ENCODE assay signal across 8 cellular contexts in the genomic region with DNA sequence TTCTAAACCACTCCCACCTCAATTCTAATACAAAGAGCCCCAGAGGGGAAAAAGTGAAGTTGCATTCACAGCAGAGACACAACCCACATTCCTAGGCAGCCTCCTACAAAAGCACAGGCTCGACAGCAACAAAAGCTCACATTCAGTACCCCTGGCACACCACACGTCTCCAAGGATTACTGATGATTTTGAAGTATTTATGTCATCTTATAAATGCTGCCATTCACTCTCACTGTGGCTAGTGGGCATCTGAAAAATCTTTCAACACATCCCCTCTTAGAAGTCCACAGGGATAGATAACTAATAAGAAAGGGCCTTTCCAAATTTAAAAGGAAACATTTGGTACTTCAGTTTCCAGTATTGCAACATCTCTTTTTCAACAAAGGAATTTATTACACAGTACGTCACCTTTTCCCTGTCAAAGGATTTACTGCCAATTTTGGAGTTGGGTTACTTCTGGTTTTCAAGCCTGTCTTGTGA.
A peak's percentile ranks its signal among the peaks of the same experiment; 100 is the strongest.
DNase-seq lines count a peak whose midpoint lies in the region; ATAC-seq, FAIRE-seq and TF ChIP-seq lines count a peak whose summit lies in the region.

No MANE protein-coding gene starts in this region.

- H3K27ac ChIP-seq in HCT116 (ENCODE audit: low read depth, low read length) (no peak overlapping the region), iPS DF 6.9 (ENCODE audit: low read length) (no peak overlapping the region)

- TF ChIP-seq CTCF in HCT116 (IDR thresholded peaks at IDR 0.05 in 2 of 3, conservative IDR thresholded peaks at IDR 0.05 in 1 of 3; ENCODE audit: borderline replicate concordance in 1 of 3, insufficient read depth in 1 of 3, low read depth in 2 of 3, low read length in 2 of 3): no peak

- TF ChIP-seq RAD21 in HCT116 (IDR thresholded peaks at IDR 0.05; ENCODE audit: low read depth): no peak

- no peaks in the 10 kb centered on the region for H3K9me3 Mint-ChIP-seq in activated T-helper 17 cell treated with anti-CD3 and anti-CD28 coated beads, Interleukin-2, amount 50 U/mL, for 72 hours

- BruUV-seq in HCT116 (replicated peaks; lab: Mats Ljungman, UMichigan): no TSS peak

- H3K36me3 Mint-ChIP-seq in activated T-helper 17 cell treated with anti-CD3 and anti-CD28 coated beads, Interleukin-2, amount 50 U/mL, for 72 hours (ENCODE audit: low read depth): no peaks in the 10 kb centered on the region

- H3K4me3 ChIP-seq in HCT116 (replicated peaks in 1 of 2; ENCODE audit: low read depth in 1 of 2, low read length in 2 of 2) (no peak overlapping the region), iPS DF 6.9 (ENCODE audit: low read length) (no peak overlapping the region), skeletal muscle satellite cell (ENCODE audit: low read length) (no peak overlapping the region)

- H3K4me3 Mint-ChIP-seq in activated T-helper 17 cell treated with anti-CD3 and anti-CD28 coated beads, Interleukin-2, amount 50 U/mL, for 72 hours: no peak overlapping the region

- CTCF ChIA-PET in HCT116 (lab: Charles Lee): no interaction called here

- H3K79me2 ChIP-seq in HCT116 (ENCODE audit: insufficient read depth, low read length): no peaks in the 10 kb centered on the region

- H3K9ac ChIP-seq in HCT116 (ENCODE audit: low read length) (no peak overlapping the region), skeletal muscle satellite cell (ENCODE audit: low read depth, low read length) (peak overlapping the region; percentile 15)

- ATAC-seq in HCT116: peak; percentile 30; the same call in 1 of the 2 replicates
- no peak for ATAC-seq in activated T-helper 17 cell treated with anti-CD3 and anti-CD28 coated beads, Interleukin-2, amount 50 U/mL, for 72 hours (replicated peaks)

- no peak overlapping the region for H3K27ac Mint-ChIP-seq in activated T-helper 17 cell treated with anti-CD3 and anti-CD28 coated beads, Interleukin-2, amount 50 U/mL, for 72 hours

- H3K27me3 ChIP-seq in HCT116 (ENCODE audit: insufficient read depth, low read length) (no peaks in the 10 kb centered on the region), iPS DF 6.9 (ENCODE audit: control insufficient read depth, insufficient read depth, low read length) (no peaks in the 10 kb centered on the region), skeletal muscle satellite cell (ENCODE audit: control insufficient read depth, insufficient read depth, low read length) (no peaks in the 10 kb centered on the region)

- POLR2A ChIA-PET in HCT116 (lab: Charles Lee): no interaction called here

- intact Hi-C loops in HCT116 (cut with micrococcal nuclease): no loop called here

- H3K9me3 ChIP-seq in HCT116 (ENCODE audit: control insufficient read depth in 1 of 2, insufficient read depth in 1 of 2, low read depth in 1 of 2, low read length in 2 of 2) (no peaks in the 10 kb centered on the region), iPS DF 6.9 (ENCODE audit: control insufficient read depth, insufficient read depth, low read length) (no peaks in the 10 kb centered on the region), skeletal muscle satellite cell (replicated peaks; ENCODE audit: low read length) (no peaks in the 10 kb centered on the region)

- H3K36me3 ChIP-seq in HCT116 (ENCODE audit: control insufficient read depth in 1 of 2, insufficient read depth in 2 of 2, low read length in 2 of 2) (no peaks in the 10 kb centered on the region), iPS DF 6.9 (ENCODE audit: control insufficient read depth, insufficient read depth, low read length) (no peaks in the 10 kb centered on the region), skeletal muscle satellite cell (ENCODE audit: insufficient read depth, low read length) (no peaks in the 10 kb centered on the region)

- no peak overlapping the region for H3K4me2 ChIP-seq in HCT116 (ENCODE audit: low read length)
- peak overlapping the region; percentile 37 for H3K4me2 ChIP-seq in skeletal muscle satellite cell (ENCODE audit: low read length)

- TF ChIP-seq POLR2A in HCT116 (IDR thresholded peaks at IDR 0.05; ENCODE audit: borderline replicate concordance, extremely low read depth, insufficient read depth, insufficient read length) (no peak), GM12891 (IDR thresholded peaks at IDR 0.05; ENCODE audit: low read depth, low read length) (no peak)

- RAD21 ChIA-PET in HCT116 (lab: Charles Lee; ENCODE audit: low non-redundant PET in 1 of 2, low total read pairs in 2 of 2, uncharacterized antibody in 2 of 2, unreplicated experiment in 2 of 2): no interaction called here

- H3K9me2 ChIP-seq in HCT116 (ENCODE audit: insufficient read depth): no peaks in the 10 kb centered on the region

- H3K4me1 Mint-ChIP-seq in activated T-helper 17 cell treated with anti-CD3 and anti-CD28 coated beads, Interleukin-2, amount 50 U/mL, for 72 hours: no peaks in the 10 kb centered on the region

- no peak for FAIRE-seq in GM12891 (lab: Jason Lieb, UNC)

- H3K27me3 Mint-ChIP-seq in activated T-helper 17 cell treated with anti-CD3 and anti-CD28 coated beads, Interleukin-2, amount 50 U/mL, for 72 hours: no peaks in the 10 kb centered on the region

- WGBS in iPS DF 6.9 (ENCODE audit: insufficient coverage, insufficient read length): no CpG with 5 or more reads among the region's 3 CpGs

- H4K20me1 ChIP-seq in HCT116 (ENCODE audit: insufficient read depth): 0 out of 2 replicates have a peak, but pooled peaks cover 5% of the 10 kb centered on the region

- DNase-seq in HCT116 (ENCODE audit: low read depth, low spot score): no peak
- DNase-seq in astrocyte of the hippocampus (ENCODE audit: low read depth, low spot score): peak; percentile 86
- DNase-seq in iPS DF 6.9 (ENCODE audit: low read depth, low spot score): peak; percentile 39
- DNase-seq in 8988T: no peak
- no peak for DNase-seq in GM12891 (ENCODE audit: insufficient read length, low spot score)
- DNase-seq in NAMALWA (ENCODE audit: low spot score): no peak

- H3K4me1 ChIP-seq in HCT116 (ENCODE audit: control insufficient read depth in 1 of 2, insufficient read depth in 2 of 2, low read length in 2 of 2) (no peaks in the 10 kb centered on the region), iPS DF 6.9 (ENCODE audit: control insufficient read depth, insufficient read depth, low read length) (peaks cover 4% of the 10 kb centered on the region; the same call in 1 of the 2 replicates), skeletal muscle satellite cell (ENCODE audit: control insufficient read depth, insufficient read depth, low read length) (peaks cover 19% of the 10 kb centered on the region)

- no peak overlapping the region for H2AFZ ChIP-seq in HCT116 (ENCODE audit: low read depth, low read length, poor library complexity, severe bottlenecking)

TF ChIP-seq in HCT116, 20 proteins besides CTCF, POLR2A, EP300 and RAD21 (continues in another document):
- TF ChIP-seq SIN3A (IDR thresholded peaks at IDR 0.05; ENCODE audit: low read depth) (no peak), SRF (IDR thresholded peaks at IDR 0.05; ENCODE audit: low read depth) (no peak), EGR1 (IDR thresholded peaks at IDR 0.05; ENCODE audit: low read depth) (no peak), EZH2phosphoT487 (IDR thresholded peaks at IDR 0.05; ENCODE audit: borderline replicate concordance) (no peak), ZNF274 (IDR thresholded peaks at IDR 0.05; ENCODE audit: low read depth, low read length) (no peak)

TF ChIP-seq in GM12891, 5 proteins besides CTCF, POLR2A, EP300 and RAD21:
- no peak for TF ChIP-seq PAX5 (IDR thresholded peaks at IDR 0.05; ENCODE audit: insufficient read depth, low read length, severe bottlenecking)
- no peak for TF ChIP-seq TAF1 (IDR thresholded peaks at IDR 0.05; ENCODE audit: low read depth, low read length)
- TF ChIP-seq SPI1 (IDR thresholded peaks at IDR 0.05; ENCODE audit: low read depth, low read length): no peak
- no peak for TF ChIP-seq POU2F2 (IDR thresholded peaks at IDR 0.05; ENCODE audit: low read depth, low read length)
- no peak for TF ChIP-seq POLR2AphosphoS5 (IDR thresholded peaks at IDR 0.05; ENCODE audit: low read depth, low read length)
TF ChIP-seq in GM12891: peak in this region for 0.

Comparison
In these comparisons a context has a peak if more than half of its experiments do, and no peak if none do; other contexts are left out.
1. DNase-seq: peak in astrocyte of the hippocampus (single experiment) and iPS DF 6.9 (single experiment); none in HCT116 (single experiment), 8988T (single experiment), GM12891 (single experiment) and NAMALWA (single experiment).